ENCODE assay signal across 15 cellular contexts in genomic region chr22:33476716-33477115, GRCh38.
DNase-seq lines count a peak whose midpoint lies in the region; ATAC-seq and TF ChIP-seq lines count a peak whose summit lies in the region.
"Had no signal": no experiment of that assay in that cellular context is flagged by ENCODE, and none has a peak within 500 bp of the region (broad histone marks: within the 10 kb centered on the region; RNA-seq: fewer than 3 reads in every experiment).

No MANE protein-coding gene starts in this region.

- intact Hi-C loops in gastrocnemius medialis (cut with DNase I; ENCODE audit: low total_unique reads), result no loop called here
- intact Hi-C loops in uterus (cut with DNase I; ENCODE audit: low total_unique reads), result no loop called here

- H3K4me1 Mint-ChIP-seq in natural killer cell treated with Interleukin-12 subunit alpha and Interleukin-12 subunit beta and Interleukin-15 and Interleukin-18, amount 100 ng/mL, for 72 hours (ENCODE audit: low read depth in 2 of 2), result no peaks in the 10 kb centered on the region
- H3K4me1 Mint-ChIP-seq in activated naive CD4-positive, alpha-beta T cell treated with anti-CD3 and anti-CD28 coated beads, Interleukin-2, amount 10 ng/mL, durations not matched to agents 7 days and 5 days, result no peaks in the 10 kb centered on the region

- H3K4me1 ChIP-seq in gastrocnemius medialis (peaks cover 36 to 37% of the 10 kb centered on the region in 2 donors), uterus (no peaks in the 10 kb centered on the region)

- H3K9me3 ChIP-seq in gastrocnemius medialis (no peaks in the 10 kb centered on the region), uterus (no peaks in the 10 kb centered on the region)
- H3K9me3 ChIP-seq: SJCRH30 had no signal

- TF ChIP-seq POLR2A in gastrocnemius medialis (IDR thresholded peaks at IDR 0.05), result no peak
- TF ChIP-seq POLR2A in uterus (IDR thresholded peaks at IDR 0.05), result no peak

- ATAC-seq in gastrocnemius medialis, result peak; percentile 58 to 76
- ATAC-seq in natural killer cell treated with Interleukin-12 subunit alpha and Interleukin-12 subunit beta and Interleukin-15 and Interleukin-18, amount 100 ng/mL, for 72 hours, result no peak
- ATAC-seq: stimulated activated naive B cell treated with anti-CD40 and anti-IgM and Interleukin-4, amounts not matched to agents 10 μg/mL and 1 μg/mL and 100 μg/mL, for 72 hours had no signal

- no peak for TF ChIP-seq CTCF in GM12865 (IDR thresholded peaks at IDR 0.05; ENCODE audit: insufficient read depth, low read depth, low read length, missing control alignments)
- TF ChIP-seq CTCF in gastrocnemius medialis (IDR thresholded peaks at IDR 0.05 in 4 of 5, conservative IDR thresholded peaks at IDR 0.05 in 1 of 5), result no peak
- no peak for TF ChIP-seq CTCF in uterus (IDR thresholded peaks at IDR 0.05)

- H3K27ac ChIP-seq in gastrocnemius medialis (peak overlapping the region in 1 of 4 donors; percentile 30), uterus (no peak overlapping the region)
- H3K27ac ChIP-seq: C4-2B, SJCRH30 had no signal

- no peak overlapping the region for H3K27ac Mint-ChIP-seq in natural killer cell treated with Interleukin-12 subunit alpha and Interleukin-12 subunit beta and Interleukin-15 and Interleukin-18, amount 100 ng/mL, for 72 hours
- H3K27ac Mint-ChIP-seq in activated naive CD4-positive, alpha-beta T cell treated with anti-CD3 and anti-CD28 coated beads, Interleukin-2, amount 10 ng/mL, durations not matched to agents 7 days and 5 days, result no peak overlapping the region
- H3K27ac Mint-ChIP-seq: stimulated activated naive B cell treated with anti-CD40 and anti-IgM and Interleukin-4, amounts not matched to agents 10 μg/mL and 1 μg/mL and 100 μg/mL, for 72 hours had no signal

- no peaks in the 10 kb centered on the region for H3K9me3 Mint-ChIP-seq in natural killer cell treated with Interleukin-12 subunit alpha and Interleukin-12 subunit beta and Interleukin-15 and Interleukin-18, amount 100 ng/mL, for 72 hours
- peaks cover 20% of the 10 kb centered on the region for H3K9me3 Mint-ChIP-seq in activated naive CD4-positive, alpha-beta T cell treated with anti-CD3 and anti-CD28 coated beads, Interleukin-2, amount 10 ng/mL, durations not matched to agents 7 days and 5 days
- H3K9me3 Mint-ChIP-seq: stimulated activated naive B cell treated with anti-CD40 and anti-IgM and Interleukin-4, amounts not matched to agents 10 μg/mL and 1 μg/mL and 100 μg/mL, for 72 hours had no signal

- no peak overlapping the region for H3K4me3 Mint-ChIP-seq in natural killer cell treated with Interleukin-12 subunit alpha and Interleukin-12 subunit beta and Interleukin-15 and Interleukin-18, amount 100 ng/mL, for 72 hours
- H3K4me3 Mint-ChIP-seq in activated naive CD4-positive, alpha-beta T cell treated with anti-CD3 and anti-CD28 coated beads, Interleukin-2, amount 10 ng/mL, durations not matched to agents 7 days and 5 days, result no peak overlapping the region
- H3K4me3 Mint-ChIP-seq: stimulated activated naive B cell treated with anti-CD40 and anti-IgM and Interleukin-4, amounts not matched to agents 10 μg/mL and 1 μg/mL and 100 μg/mL, for 72 hours had no signal

- H3K4me3 ChIP-seq in GM12865 (ENCODE audit: low read depth, low read length) (no peak overlapping the region), gastrocnemius medialis (no peak overlapping the region), uterus (no peak overlapping the region)
- H3K4me3 ChIP-seq: dorsolateral prefrontal cortex, SJCRH30 had no signal

- H3K36me3 ChIP-seq in gastrocnemius medialis, result no peaks in the 10 kb centered on the region
- H3K36me3 ChIP-seq in uterus, result no peaks in the 10 kb centered on the region
- H3K36me3 ChIP-seq: SJCRH30 had no signal

- H3K27me3 ChIP-seq in gastrocnemius medialis (no peaks in the 10 kb centered on the region), uterus (no peaks in the 10 kb centered on the region)
- H3K27me3 ChIP-seq: dorsolateral prefrontal cortex, SJCRH30 had no signal

- in situ Hi-C loops in gastrocnemius medialis (cut with MboI; ENCODE audit: low sequenced_read_pairs in 4 of 4), result no loop called here

- CTCF ChIA-PET in activated naive CD4-positive, alpha-beta T cell treated with anti-CD3 and anti-CD28 coated beads, Interleukin-2, amount 10 ng/mL, durations not matched to agents 7 days and 5 days (lab: Charles Lee), result no interaction called here

- no peaks in the 10 kb centered on the region for H3K36me3 Mint-ChIP-seq in natural killer cell treated with Interleukin-12 subunit alpha and Interleukin-12 subunit beta and Interleukin-15 and Interleukin-18, amount 100 ng/mL, for 72 hours
- no peaks in the 10 kb centered on the region for H3K36me3 Mint-ChIP-seq in activated naive CD4-positive, alpha-beta T cell treated with anti-CD3 and anti-CD28 coated beads, Interleukin-2, amount 10 ng/mL, durations not matched to agents 7 days and 5 days

- no peaks in the 10 kb centered on the region for H3K27me3 Mint-ChIP-seq in natural killer cell treated with Interleukin-12 subunit alpha and Interleukin-12 subunit beta and Interleukin-15 and Interleukin-18, amount 100 ng/mL, for 72 hours
- no peaks in the 10 kb centered on the region for H3K27me3 Mint-ChIP-seq in activated naive CD4-positive, alpha-beta T cell treated with anti-CD3 and anti-CD28 coated beads, Interleukin-2, amount 10 ng/mL, durations not matched to agents 7 days and 5 days
- H3K27me3 Mint-ChIP-seq: stimulated activated naive B cell treated with anti-CD40 and anti-IgM and Interleukin-4, amounts not matched to agents 10 μg/mL and 1 μg/mL and 100 μg/mL, for 72 hours had no signal

- DNase-seq in GM12865 (ENCODE audit: low read depth), result peak; percentile 62
- peak; percentile 59 for DNase-seq in RPMI7951 (ENCODE audit: low read depth)
- peak; percentile 2 for DNase-seq in fibroblast of peridontal ligament (ENCODE audit: extremely low read depth)
- DNase-seq in gastrocnemius medialis, result peak in 1 of 2 donors; percentile 19
- no peak for DNase-seq in uterus
- no peak for DNase-seq in Ammon's horn (ENCODE audit: low spot score)
- no peak for DNase-seq in natural killer cell treated with Interleukin-12 subunit alpha and Interleukin-12 subunit beta and Interleukin-15 and Interleukin-18, amount 100 ng/mL, for 72 hours (ENCODE audit: low spot score)
- DNase-seq in activated naive CD4-positive, alpha-beta T cell treated with anti-CD3 and anti-CD28 coated beads, Interleukin-2, amount 10 ng/mL, durations not matched to agents 7 days and 5 days, result no peak
- DNase-seq: activated CD8-positive, alpha-beta memory T cell treated with anti-CD3 and anti-CD28 coated beads, Interleukin-2, amount 50 U/mL, for 48 hours; HCEC 1CT; SJCRH30; stimulated activated CD4-positive, alpha-beta T cell treated with anti-CD3 and anti-CD28 coated beads, Interleukin-4, amount 100 ng/mL, for 4 hours; stimulated activated naive B cell treated with anti-CD40 and anti-IgM and Interleukin-4, amounts not matched to agents 10 μg/mL and 1 μg/mL and 100 μg/mL, for 72 hours had no signal

Comparison
In these comparisons a context has a peak if more than half of its experiments do, and no peak if none do; other contexts are left out.
1. DNase-seq: peak in GM12865 (single experiment), RPMI7951 (single experiment) and fibroblast of peridontal ligament (single experiment); none in uterus (0 of 2), Ammon's horn (single experiment), natural killer cell treated with Interleukin-12 subunit alpha and Interleukin-12 subunit beta and Interleukin-15 and Interleukin-18, amount 100 ng/mL, for 72 hours (single experiment) and activated naive CD4-positive, alpha-beta T cell treated with anti-CD3 and anti-CD28 coated beads, Interleukin-2, amount 10 ng/mL, durations not matched to agents 7 days and 5 days (single experiment).
2. ATAC-seq: peak in gastrocnemius medialis (2 of 2); none in natural killer cell treated with Interleukin-12 subunit alpha and Interleukin-12 subunit beta and Interleukin-15 and Interleukin-18, amount 100 ng/mL, for 72 hours (0 of 2).